1 cellular context compared by ENCODE assay signal in genomic region chr20:25508083-25508770, GRCh38.
A peak's percentile ranks its signal among the peaks of the same experiment; 100 is the strongest.
TF ChIP-seq lines count a peak whose summit lies in the region.

No MANE protein-coding gene starts in this region.

TF ChIP-seq in HepG2, 621 proteins besides CTCF, POLR2A, EP300 and RAD21 (continued from another document and continues in another):
- TF ChIP-seq, protein P1, sequence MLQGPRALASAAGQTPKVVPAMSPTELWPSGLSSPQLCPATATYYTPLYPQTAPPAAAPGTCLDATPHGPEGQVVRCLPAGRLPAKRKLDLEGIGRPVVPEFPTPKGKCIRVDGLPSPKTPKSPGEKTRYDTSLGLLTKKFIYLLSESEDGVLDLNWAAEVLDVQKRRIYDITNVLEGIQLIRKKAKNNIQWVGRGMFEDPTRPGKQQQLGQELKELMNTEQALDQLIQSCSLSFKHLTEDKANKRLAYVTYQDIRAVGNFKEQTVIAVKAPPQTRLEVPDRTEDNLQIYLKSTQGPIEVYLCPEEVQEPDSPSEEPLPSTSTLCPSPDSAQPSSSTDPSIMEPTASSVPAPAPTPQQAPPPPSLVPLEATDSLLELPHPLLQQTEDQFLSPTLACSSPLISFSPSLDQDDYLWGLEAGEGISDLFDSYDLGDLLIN (CRISPR knock-in tag; IDR thresholded peaks at IDR 0.05; ENCODE audit: borderline replicate concordance) = peak; percentile 76
- TF ChIP-seq ZNF75D (CRISPR knock-in tag; IDR thresholded peaks at IDR 0.05; ENCODE audit: borderline replicate concordance) = no peak
- TF ChIP-seq KLF16 (CRISPR knock-in tag; IDR thresholded peaks at IDR 0.05) = peak in 1 of 2 experiments; percentile 95; a peak in 2 of 4 replicates
- TF ChIP-seq STAT6 (CRISPR knock-in tag; IDR thresholded peaks at IDR 0.05; ENCODE audit: borderline replicate concordance) = peak; percentile 99
- peak; percentile 76 for TF ChIP-seq AGO2 (optimal IDR thresholded peaks at IDR 0.05; ENCODE audit: low read depth, low read length)
- TF ChIP-seq FOXP4 (CRISPR knock-in tag; IDR thresholded peaks at IDR 0.05) = peak; percentile 91
- TF ChIP-seq ZNF569 (CRISPR knock-in tag; IDR thresholded peaks at IDR 0.05; ENCODE audit: borderline replicate concordance) = no peak; the same call in 1 of the 2 replicates
- no peak for TF ChIP-seq NR3C1 (CRISPR knock-in tag; IDR thresholded peaks at IDR 0.05)
- peak; percentile 91 for TF ChIP-seq HOXD1 (CRISPR knock-in tag; IDR thresholded peaks at IDR 0.05)
- TF ChIP-seq TEAD3 (CRISPR knock-in tag; optimal IDR thresholded peaks at IDR 0.05; ENCODE audit: borderline replicate concordance) = peak; percentile 98
- TF ChIP-seq, protein P2, sequence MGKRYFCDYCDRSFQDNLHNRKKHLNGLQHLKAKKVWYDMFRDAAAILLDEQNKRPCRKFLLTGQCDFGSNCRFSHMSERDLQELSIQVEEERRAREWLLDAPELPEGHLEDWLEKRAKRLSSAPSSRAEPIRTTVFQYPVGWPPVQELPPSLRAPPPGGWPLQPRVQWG (CRISPR knock-in tag; IDR thresholded peaks at IDR 0.05; ENCODE audit: borderline replicate concordance, low read depth) = no peak
- TF ChIP-seq MLLT10 (CRISPR knock-in tag; IDR thresholded peaks at IDR 0.05) = no peak
- TF ChIP-seq, protein P3, sequence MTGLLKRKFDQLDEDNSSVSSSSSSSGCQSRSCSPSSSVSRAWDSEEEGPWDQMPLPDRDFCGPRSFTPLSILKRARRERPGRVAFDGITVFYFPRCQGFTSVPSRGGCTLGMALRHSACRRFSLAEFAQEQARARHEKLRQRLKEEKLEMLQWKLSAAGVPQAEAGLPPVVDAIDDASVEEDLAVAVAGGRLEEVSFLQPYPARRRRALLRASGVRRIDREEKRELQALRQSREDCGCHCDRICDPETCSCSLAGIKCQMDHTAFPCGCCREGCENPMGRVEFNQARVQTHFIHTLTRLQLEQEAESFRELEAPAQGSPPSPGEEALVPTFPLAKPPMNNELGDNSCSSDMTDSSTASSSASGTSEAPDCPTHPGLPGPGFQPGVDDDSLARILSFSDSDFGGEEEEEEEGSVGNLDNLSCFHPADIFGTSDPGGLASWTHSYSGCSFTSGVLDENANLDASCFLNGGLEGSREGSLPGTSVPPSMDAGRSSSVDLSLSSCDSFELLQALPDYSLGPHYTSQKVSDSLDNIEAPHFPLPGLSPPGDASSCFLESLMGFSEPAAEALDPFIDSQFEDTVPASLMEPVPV (CRISPR knock-in tag; IDR thresholded peaks at IDR 0.05) = peak; percentile 83; the same call in 1 of the 2 replicates
- peak; percentile 57; the same call in 1 of the 2 replicates for TF ChIP-seq SNAPC5 (CRISPR knock-in tag; IDR thresholded peaks at IDR 0.05; ENCODE audit: borderline replicate concordance)
- TF ChIP-seq, protein P4, sequence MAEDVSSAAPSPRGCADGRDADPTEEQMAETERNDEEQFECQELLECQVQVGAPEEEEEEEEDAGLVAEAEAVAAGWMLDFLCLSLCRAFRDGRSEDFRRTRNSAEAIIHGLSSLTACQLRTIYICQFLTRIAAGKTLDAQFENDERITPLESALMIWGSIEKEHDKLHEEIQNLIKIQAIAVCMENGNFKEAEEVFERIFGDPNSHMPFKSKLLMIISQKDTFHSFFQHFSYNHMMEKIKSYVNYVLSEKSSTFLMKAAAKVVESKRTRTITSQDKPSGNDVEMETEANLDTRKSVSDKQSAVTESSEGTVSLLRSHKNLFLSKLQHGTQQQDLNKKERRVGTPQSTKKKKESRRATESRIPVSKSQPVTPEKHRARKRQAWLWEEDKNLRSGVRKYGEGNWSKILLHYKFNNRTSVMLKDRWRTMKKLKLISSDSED (CRISPR knock-in tag; IDR thresholded peaks at IDR 0.05) = no peak
- TF ChIP-seq KLF6 (CRISPR knock-in tag; IDR thresholded peaks at IDR 0.05) = peak; percentile 94
- TF ChIP-seq TFE3 (CRISPR knock-in tag; IDR thresholded peaks at IDR 0.05) = peak; percentile 86
- peak; percentile 95 for TF ChIP-seq BRF2 (CRISPR knock-in tag; IDR thresholded peaks at IDR 0.05)
- peak; percentile 98 for TF ChIP-seq ZNF543 (CRISPR knock-in tag; IDR thresholded peaks at IDR 0.05)
- peak; percentile 99 for TF ChIP-seq ZNF788 (CRISPR knock-in tag; IDR thresholded peaks at IDR 0.05; ENCODE audit: borderline replicate concordance)
- no peak for TF ChIP-seq PTBP1 (IDR thresholded peaks at IDR 0.05; ENCODE audit: low read depth, low read length, poor library complexity, severe bottlenecking)
- peak; percentile 99 for TF ChIP-seq ZNF556 (CRISPR knock-in tag; IDR thresholded peaks at IDR 0.05; ENCODE audit: borderline replicate concordance)
- TF ChIP-seq DNMT3B (CRISPR knock-in tag; conservative IDR thresholded peaks at IDR 0.05) = peak; percentile 99
- peak; percentile 98 for TF ChIP-seq DMAP1 (CRISPR knock-in tag; IDR thresholded peaks at IDR 0.05)
- TF ChIP-seq, protein P5, sequence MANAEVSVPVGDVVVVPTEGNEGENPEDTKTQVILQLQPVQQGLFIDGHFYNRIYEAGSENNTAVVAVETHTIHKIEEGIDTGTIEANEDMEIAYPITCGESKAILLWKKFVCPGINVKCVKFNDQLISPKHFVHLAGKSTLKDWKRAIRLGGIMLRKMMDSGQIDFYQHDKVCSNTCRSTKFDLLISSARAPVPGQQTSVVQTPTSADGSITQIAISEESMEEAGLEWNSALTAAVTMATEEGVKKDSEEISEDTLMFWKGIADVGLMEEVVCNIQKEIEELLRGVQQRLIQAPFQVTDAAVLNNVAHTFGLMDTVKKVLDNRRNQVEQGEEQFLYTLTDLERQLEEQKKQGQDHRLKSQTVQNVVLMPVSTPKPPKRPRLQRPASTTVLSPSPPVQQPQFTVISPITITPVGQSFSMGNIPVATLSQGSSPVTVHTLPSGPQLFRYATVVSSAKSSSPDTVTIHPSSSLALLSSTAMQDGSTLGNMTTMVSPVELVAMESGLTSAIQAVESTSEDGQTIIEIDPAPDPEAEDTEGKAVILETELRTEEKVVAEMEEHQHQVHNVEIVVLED (CRISPR knock-in tag; IDR thresholded peaks at IDR 0.05; ENCODE audit: borderline replicate concordance) = peak; percentile 68
- no peak for TF ChIP-seq ZNF839 (CRISPR knock-in tag; IDR thresholded peaks at IDR 0.05; ENCODE audit: borderline replicate concordance)
- no peak for TF ChIP-seq ZNF577 (CRISPR knock-in tag; IDR thresholded peaks at IDR 0.05; ENCODE audit: borderline replicate concordance, low read depth)
- TF ChIP-seq ZBTB7B (CRISPR knock-in tag; IDR thresholded peaks at IDR 0.05) = peak; percentile 96
- TF ChIP-seq JUND (CRISPR knock-in tag; IDR thresholded peaks at IDR 0.05) = peak; percentile 92; the same call in 1 of the 2 replicates
- TF ChIP-seq NKX3-1 (CRISPR knock-in tag; IDR thresholded peaks at IDR 0.05) = peak; percentile 92
- TF ChIP-seq ZKSCAN5 (CRISPR knock-in tag; IDR thresholded peaks at IDR 0.05) = no peak
- peak; percentile 98 for TF ChIP-seq ZKSCAN8 (CRISPR knock-in tag; IDR thresholded peaks at IDR 0.05; ENCODE audit: borderline replicate concordance)
- TF ChIP-seq KDM4B (CRISPR knock-in tag; IDR thresholded peaks at IDR 0.05) = peak; percentile 95
- peak; percentile 100 for TF ChIP-seq NFIB (CRISPR knock-in tag; IDR thresholded peaks at IDR 0.05; ENCODE audit: borderline replicate concordance)
- TF ChIP-seq, protein P6, sequence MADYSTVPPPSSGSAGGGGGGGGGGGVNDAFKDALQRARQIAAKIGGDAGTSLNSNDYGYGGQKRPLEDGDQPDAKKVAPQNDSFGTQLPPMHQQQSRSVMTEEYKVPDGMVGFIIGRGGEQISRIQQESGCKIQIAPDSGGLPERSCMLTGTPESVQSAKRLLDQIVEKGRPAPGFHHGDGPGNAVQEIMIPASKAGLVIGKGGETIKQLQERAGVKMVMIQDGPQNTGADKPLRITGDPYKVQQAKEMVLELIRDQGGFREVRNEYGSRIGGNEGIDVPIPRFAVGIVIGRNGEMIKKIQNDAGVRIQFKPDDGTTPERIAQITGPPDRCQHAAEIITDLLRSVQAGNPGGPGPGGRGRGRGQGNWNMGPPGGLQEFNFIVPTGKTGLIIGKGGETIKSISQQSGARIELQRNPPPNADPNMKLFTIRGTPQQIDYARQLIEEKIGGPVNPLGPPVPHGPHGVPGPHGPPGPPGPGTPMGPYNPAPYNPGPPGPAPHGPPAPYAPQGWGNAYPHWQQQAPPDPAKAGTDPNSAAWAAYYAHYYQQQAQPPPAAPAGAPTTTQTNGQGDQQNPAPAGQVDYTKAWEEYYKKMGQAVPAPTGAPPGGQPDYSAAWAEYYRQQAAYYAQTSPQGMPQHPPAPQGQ (CRISPR knock-in tag; IDR thresholded peaks at IDR 0.05; ENCODE audit: borderline replicate concordance) = peak; percentile 98; the same call in 1 of the 2 replicates
